Comparison of ENCODE assay signal across 27 cellular contexts in genomic region chr5:81398741-81399140, GRCh38. TPM values are rescaled to one million over a fixed set of nuclear protein-coding genes. Genes with fewer than 3 reads are reported as not detected.
"Had no signal": no experiment of that assay in that cellular context is flagged by ENCODE, and none has a peak within 500 bp of the region (broad histone marks: within the 10 kb centered on the region; RNA-seq: fewer than 3 reads in every experiment).

No MANE protein-coding gene starts in this region.

- H3K36me3 ChIP-seq: esophagus squamous epithelium, heart left ventricle, lower lobe of right lung, neural progenitor cell, sigmoid colon, transverse colon, vagina had no signal

- H3K27ac Mint-ChIP-seq: activated naive CD8-positive, alpha-beta T cell; activated T-cell treated with anti-CD3 and anti-CD28 coated beads, Interleukin-2, amount 50 U/mL, for 24 hours; activated T-helper 2 cell treated with anti-CD3 and anti-CD28 coated beads, Interferon-gamma antibody, Interleukin-2, Interleukin-4, amounts not matched to agents 10 μg/mL and 5 μg/mL and 100 μg/mL, durations not matched to agents 14 hours and 24 hours and 36 hours; naive thymus-derived CD8-positive, alpha-beta T cell; neural progenitor cell; stimulated activated naive B cell treated with anti-CD40 and anti-IgM and Interleukin-4, amounts not matched to agents 10 μg/mL and 1 μg/mL and 100 μg/mL, for 72 hours; WTC11 had no signal

- H3K36me3 Mint-ChIP-seq: neural progenitor cell, WTC11 had no signal

- H3K4me1 Mint-ChIP-seq: WTC11 had no signal

- H3K9ac ChIP-seq: neural progenitor cell had no signal

- H3K9me3 Mint-ChIP-seq: activated T-cell treated with anti-CD3 and anti-CD28 coated beads, Interleukin-2, amount 50 U/mL, for 24 hours; neural progenitor cell had no signal

- DNase-seq: activated CD8-positive, alpha-beta memory T cell treated with anti-CD3 and anti-CD28 coated beads for 24 hours; activated CD8-positive, alpha-beta memory T cell treated with anti-CD3 and anti-CD28 coated beads, Interleukin-2, amount 50 U/mL, for 4 hours; activated naive CD4-positive, alpha-beta T cell; activated T-cell treated with anti-CD3 and anti-CD28 coated beads, Interleukin-2, amount 50 U/mL, for 24 hours; central memory CD4-positive, alpha-beta T cell; effector memory CD4-positive, alpha-beta T cell; esophagus squamous epithelium; heart left ventricle; islet precursor cell; left cardiac atrium; lower lobe of right lung; naive thymus-derived CD8-positive, alpha-beta T cell; sigmoid colon; stimulated activated CD4-positive, alpha-beta T cell treated with anti-CD3 and anti-CD28 coated beads, Interleukin-2, amount 100 ng/mL, for 48 hours; stimulated activated CD8-positive, alpha-beta memory T cell treated with anti-CD3 and anti-CD28 coated beads, Interleukin-4, amount 100 ng/mL, for 48 hours; stimulated activated naive B cell treated with anti-CD40 and anti-IgM and Interleukin-4, amounts not matched to agents 10 μg/mL and 1 μg/mL and 100 μg/mL, for 72 hours; transverse colon had no signal

- FAIRE-seq: astrocyte had no signal

- H3K27ac ChIP-seq: esophagus squamous epithelium, heart left ventricle, lower lobe of right lung, neural progenitor cell, sigmoid colon, transverse colon, vagina had no signal

- H3K27me3 ChIP-seq: vagina had no signal

- H3K4me3 Mint-ChIP-seq: activated naive CD8-positive, alpha-beta T cell; activated T-cell treated with anti-CD3 and anti-CD28 coated beads, Interleukin-2, amount 50 U/mL, for 24 hours; naive thymus-derived CD8-positive, alpha-beta T cell; neural progenitor cell; stimulated activated naive B cell treated with anti-CD40 and anti-IgM and Interleukin-4, amounts not matched to agents 10 μg/mL and 1 μg/mL and 100 μg/mL, for 72 hours; WTC11 had no signal

- H3K4me2 ChIP-seq: neural progenitor cell, smooth muscle cell had no signal

- ATAC-seq: left cardiac atrium; lower lobe of right lung; naive thymus-derived CD8-positive, alpha-beta T cell; stimulated activated naive B cell treated with anti-CD40 and anti-IgM and Interleukin-4, amounts not matched to agents 10 μg/mL and 1 μg/mL and 100 μg/mL, for 72 hours; WTC11 had no signal

- H3K4me1 ChIP-seq: neural progenitor cell, vagina had no signal

- H3K4me3 ChIP-seq: esophagus squamous epithelium, heart left ventricle, lower lobe of right lung, neural progenitor cell, sigmoid colon, smooth muscle cell, transverse colon, vagina had no signal

RNA-seq across cellular contexts. Expression of gene ACOT12, which starts 4.8 kb away (rescaled TPM):
- total RNA-seq: activated T-helper 2 cell treated with anti-CD3 and anti-CD28 coated beads, Interferon-gamma antibody, Interleukin-2, Interleukin-4, amounts not matched to agents 10 μg/mL and 5 μg/mL and 100 μg/mL, durations not matched to agents 14 hours and 24 hours and 36 hours; dermis microvascular lymphatic vessel endothelial cell; esophagus squamous epithelium; heart left ventricle; left cardiac atrium; lower lobe of right lung; naive thymus-derived CD8-positive, alpha-beta T cell; omental fat pad; smooth muscle cell; T-helper 1 cell treated with Interleukin-12 subunit alpha and Interleukin-12 subunit beta and Interleukin-4 antibody, amounts not matched to agents 30 ng/mL and 1 ng/mL, for 36 hours; transverse colon; vagina; WTC11 had no signal
- polyA plus RNA-seq: heart left ventricle; naive thymus-derived CD8-positive, alpha-beta T cell; smooth muscle cell had no signal
